In the genomic region with DNA sequence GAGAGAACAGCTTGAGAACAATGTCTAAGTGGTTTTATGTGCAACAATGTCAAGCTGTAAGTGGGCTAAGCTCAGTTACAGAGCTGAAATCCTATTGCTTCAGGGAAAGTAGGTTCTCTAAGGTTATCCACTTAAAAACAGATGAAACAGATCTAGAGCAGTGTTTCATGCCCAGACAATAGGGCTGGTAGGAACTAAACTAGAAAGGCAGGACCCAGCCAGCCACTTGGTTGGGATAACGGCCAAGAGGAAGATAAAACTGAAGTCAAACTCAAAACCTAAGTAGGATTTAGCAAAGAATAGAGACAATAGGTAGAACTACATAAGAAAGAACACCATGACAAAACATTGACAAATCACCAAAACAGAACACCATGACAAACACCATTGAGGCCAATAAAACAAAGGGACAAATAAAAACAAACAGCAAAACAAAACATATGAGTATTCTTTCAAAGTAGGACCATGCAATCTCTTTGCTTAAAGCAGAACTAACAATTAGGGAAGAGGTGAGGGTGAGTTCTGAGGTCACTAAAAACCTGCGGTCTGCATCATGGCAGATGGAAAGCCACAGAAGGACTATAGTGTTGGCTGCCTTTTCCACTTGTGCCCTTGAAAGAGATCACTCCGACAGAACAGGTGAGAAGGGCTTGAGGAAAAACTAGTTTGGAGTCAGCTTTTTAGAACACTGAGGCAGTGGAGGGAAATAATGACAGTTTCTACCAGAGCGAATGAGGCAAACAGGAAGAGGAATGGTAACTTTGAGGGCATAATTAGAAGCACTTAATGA, we compare ENCODE assay signal across 17 cellular contexts.
DNase-seq lines count a peak whose midpoint lies in the region; ATAC-seq, FAIRE-seq and TF ChIP-seq lines count a peak whose summit lies in the region.
"Had no signal": no experiment of that assay in that cellular context is flagged by ENCODE, and none has a peak within 500 bp of the region (broad histone marks: within the 10 kb centered on the region; RNA-seq: fewer than 3 reads in every experiment).

No MANE protein-coding gene starts in this region.

- ATAC-seq in SK-N-SH treated with all-trans-retinoic acid at 6 μM for 48 hours = no peak
- no peak for ATAC-seq in HG02623 (IDR thresholded peaks at IDR 0.05; ENCODE audit: unreplicated experiment)
- ATAC-seq: activated T-cell treated with anti-CD3 and anti-CD28 coated beads, Interleukin-2, amount 50 U/mL, for 72 hours; right lobe of liver had no signal

- H3K79me2 ChIP-seq in SK-N-SH (ENCODE audit: insufficient read depth) = no peaks in the 10 kb centered on the region

- H3K27me3 ChIP-seq in SK-N-SH (ENCODE audit: insufficient read depth) = no peaks in the 10 kb centered on the region
- H3K27me3 ChIP-seq in bronchial epithelial cell (ENCODE audit: control insufficient read depth, insufficient read depth, low read length) = no peaks in the 10 kb centered on the region
- H3K27me3 ChIP-seq in ascending aorta = no peaks in the 10 kb centered on the region
- H3K27me3 ChIP-seq: right lobe of liver had no signal

- no peak for TF ChIP-seq RAD21 in SK-N-SH (IDR thresholded peaks at IDR 0.05; ENCODE audit: low read length)

- DNase-seq in SK-N-SH = no peak
- peak; percentile 38 for DNase-seq in NCI-H524 treated with DMSO at 0.1 percent for 48 hours (lab: John Stamatoyannopoulos, UW)
- DNase-seq in bronchial epithelial cell (ENCODE audit: low read depth) = no peak
- DNase-seq in ascending aorta (ENCODE audit: low spot score in 2 of 2) = no peak
- DNase-seq in superior temporal gyrus (ENCODE audit: extremely low spot score) = no peak
- no peak for DNase-seq in HK-2 (ENCODE audit: unreplicated experiment)
- DNase-seq: activated CD4-positive, alpha-beta memory T cell treated with anti-CD3 and anti-CD28 coated beads, Interleukin-2, amount 10 ng/mL, durations not matched to agents 7 days and 5 days; activated T-cell treated with anti-CD3 and anti-CD28 coated beads, Interleukin-2, amount 50 U/mL, for 72 hours; Caco-2; effector CD4-positive, alpha-beta T cell; kidney; NCI-H1930; right lobe of liver had no signal

- H3K9me3 ChIP-seq in SK-N-SH (no peaks in the 10 kb centered on the region), ascending aorta (no peaks in the 10 kb centered on the region)
- H3K9me3 ChIP-seq: Caco-2, right lobe of liver had no signal

- H4K20me1 ChIP-seq in SK-N-SH (ENCODE audit: insufficient read depth) = no peaks in the 10 kb centered on the region

- TF ChIP-seq EP300 in SK-N-SH (IDR thresholded peaks at IDR 0.05; ENCODE audit: borderline replicate concordance in 1 of 2, low read depth in 1 of 2, low read length in 1 of 2) = no peak

- peak; percentile 72 for FAIRE-seq in bronchial epithelial cell (lab: Jason Lieb, UNC)
- FAIRE-seq: H54, kidney had no signal

- H3K4me3 ChIP-seq in SK-N-SH (ENCODE audit: low read depth in 2 of 2, low read length in 1 of 2) = no peak overlapping the region
- H3K4me3 ChIP-seq in bronchial epithelial cell (ENCODE audit: low read depth, low read length) = no peak overlapping the region
- no peak overlapping the region for H3K4me3 ChIP-seq in ascending aorta
- H3K4me3 ChIP-seq: right lobe of liver, SK-N-MC had no signal

- H3K36me3 ChIP-seq in SK-N-SH (replicated peaks in 1 of 2; ENCODE audit: control insufficient read depth in 1 of 2, insufficient read depth in 2 of 2, low read length in 1 of 2) (no peaks in the 10 kb centered on the region), bronchial epithelial cell (ENCODE audit: control insufficient read depth, insufficient read depth, low read length) (no peaks in the 10 kb centered on the region), ascending aorta (no peaks in the 10 kb centered on the region)
- H3K36me3 ChIP-seq: right lobe of liver had no signal

- peaks cover 6% of the 10 kb centered on the region for H3F3A ChIP-seq in SK-N-SH (replicated peaks; ENCODE audit: insufficient read depth)

- CTCF ChIA-PET in SK-N-SH (lab: Yijun Ruan, JAX) = interaction anchor here (1.1 to 2.6 kb wide), 2 partner anchors 9 to 188 kb away, joined by 3 to 11 read pairs; no protein-coding TSS in a partner anchor

- H2AFZ ChIP-seq in SK-N-SH (ENCODE audit: low read depth) = 0 out of 2 replicates have a peak overlapping the region, but pooled peaks have one; percentile 1

- POLR2A ChIA-PET in SK-N-SH (lab: Yijun Ruan, JAX) = no interaction called here

- H3K4me1 ChIP-seq in SK-N-SH (ENCODE audit: control insufficient read depth in 1 of 2, insufficient read depth in 2 of 2, low read depth in 1 of 2, low read length in 1 of 2) (peaks cover 21 to 29% of the 10 kb centered on the region in 2 experiments; a peak in 3 of 4 replicates), ascending aorta (peaks cover 0 to 5% of the 10 kb centered on the region in 2 donors)
- H3K4me1 ChIP-seq: Caco-2, right lobe of liver had no signal

- no peak overlapping the region for H3K9ac ChIP-seq in SK-N-SH

- H3K4me2 ChIP-seq in SK-N-SH = no peak overlapping the region

- peak overlapping the region in 1 of 2 experiments; percentile 29; a peak in 1 of 4 replicates for H3K27ac ChIP-seq in SK-N-SH (ENCODE audit: low read depth in 2 of 2, low read length in 1 of 2)
- no peak overlapping the region for H3K27ac ChIP-seq in ascending aorta
- H3K27ac ChIP-seq: right lobe of liver, SK-N-MC had no signal

- H3K9me2 ChIP-seq in SK-N-SH = no peaks in the 10 kb centered on the region

- intact Hi-C loops in ascending aorta (cut with DNase I) = loop anchor here (5.0 kb wide), 3 partner anchors 52 to 78 kb away; no protein-coding TSS in a partner anchor

- WGBS in SK-N-SH (ENCODE audit: low lambda C conversion rate) = 95% methylated on average over 4 of the region's 4 CpGs

- TF ChIP-seq CTCF in SK-N-SH (IDR thresholded peaks at IDR 0.05) (no peak), bronchial epithelial cell (IDR thresholded peaks at IDR 0.05; ENCODE audit: insufficient read depth, low read length, severe bottlenecking) (no peak), ascending aorta (IDR thresholded peaks at IDR 0.05) (no peak)

TF ChIP-seq in SK-N-SH, 30 proteins besides CTCF, POLR2A, EP300 and RAD21:
- TF ChIP-seq SIN3A (IDR thresholded peaks at IDR 0.05; ENCODE audit: borderline replicate concordance, low read depth, low read length) = no peak
- TF ChIP-seq ELF1 (IDR thresholded peaks at IDR 0.05) = no peak
- no peak for TF ChIP-seq CHD2 (IDR thresholded peaks at IDR 0.05; ENCODE audit: low read length, partially characterized antibody)
- no peak for TF ChIP-seq SMC3 (IDR thresholded peaks at IDR 0.05; ENCODE audit: low read depth, low read length)
- TF ChIP-seq POLR2AphosphoS5 (IDR thresholded peaks at IDR 0.05; ENCODE audit: low read depth, low read length) = no peak
- TF ChIP-seq GATA2 (CRISPR knock-in tag; IDR thresholded peaks at IDR 0.05) = no peak
- no peak for TF ChIP-seq TCF12 (IDR thresholded peaks at IDR 0.05)
- no peak for TF ChIP-seq TEAD4 (IDR thresholded peaks at IDR 0.05; ENCODE audit: borderline replicate concordance, insufficient read depth)

TF ChIP-seq in SK-N-SH treated with all-trans-retinoic acid at 6 μM for 48 hours, 23 proteins besides CTCF, POLR2A, EP300 and RAD21:
- TF ChIP-seq PPARA (CRISPR knock-in tag; IDR thresholded peaks at IDR 0.05; ENCODE audit: borderline replicate concordance) (no peak), ZNF565 (CRISPR knock-in tag; conservative IDR thresholded peaks at IDR 0.05; ENCODE audit: low read depth) (no peak)
